14 cellular contexts compared by ENCODE assay signal in the genomic region with DNA sequence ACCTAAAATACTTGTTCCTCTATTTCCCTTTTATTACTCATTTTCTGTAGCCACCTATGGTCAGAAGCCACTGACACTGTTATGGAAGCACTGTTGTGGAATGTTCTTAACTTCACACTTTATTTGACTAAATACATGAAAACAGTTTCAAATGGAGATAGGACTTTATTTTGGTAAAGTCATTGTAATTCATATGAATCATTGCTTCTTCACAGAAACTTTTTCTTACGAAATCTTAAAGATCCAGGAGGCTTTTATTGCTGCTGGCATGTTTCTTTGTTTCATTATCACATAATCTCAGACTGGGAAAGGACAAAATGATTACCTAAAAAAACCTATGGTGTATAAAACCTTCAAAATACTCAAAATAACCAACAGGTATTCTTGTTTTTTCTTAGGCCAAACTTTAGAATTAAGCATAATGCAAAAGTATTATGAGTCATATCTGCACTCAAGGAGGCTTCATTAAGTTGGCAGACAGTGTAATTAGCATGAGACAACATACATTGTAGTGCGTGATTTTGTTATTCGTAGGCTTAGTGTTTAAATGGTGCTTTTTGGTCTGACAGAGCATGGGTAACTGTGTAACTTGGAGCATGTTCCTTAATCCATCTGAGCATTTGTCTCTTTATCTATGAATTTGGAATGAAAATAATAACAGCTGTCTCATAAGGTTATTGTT. TPM values are rescaled to one million over a fixed set of nuclear protein-coding genes. Genes with fewer than 3 reads are reported as not detected.
DNase-seq lines count a peak whose midpoint lies in the region; ATAC-seq and TF ChIP-seq lines count a peak whose summit lies in the region.
"Had no signal": no experiment of that assay in that cellular context is flagged by ENCODE, and none has a peak within 500 bp of the region (broad histone marks: within the 10 kb centered on the region; RNA-seq: fewer than 3 reads in every experiment).

No MANE protein-coding gene starts in this region.

- TF ChIP-seq CTCF in cardiac muscle cell (IDR thresholded peaks at IDR 0.05; ENCODE audit: low read depth, low read length) (no peak), right atrium auricular region (IDR thresholded peaks at IDR 0.05) (no peak), mammary epithelial cell (conservative IDR thresholded peaks at IDR 0.05 in 1 of 2, IDR thresholded peaks at IDR 0.05 in 1 of 2; ENCODE audit: extremely low read depth in 1 of 2, insufficient read depth in 1 of 2, low read depth in 1 of 2, low read length in 2 of 2) (no peak), lower lobe of right lung (IDR thresholded peaks at IDR 0.05) (no peak), upper lobe of right lung (IDR thresholded peaks at IDR 0.05) (no peak), type B pancreatic cell (conservative IDR thresholded peaks at IDR 0.05) (no peak)

- H2AFZ ChIP-seq in mammary epithelial cell (ENCODE audit: low read depth, low read length), result no peak overlapping the region

- POLR2A ChIA-PET in naive thymus-derived CD8-positive, alpha-beta T cell (lab: Charles Lee), result no interaction called here

- H3K4me1 ChIP-seq in cardiac muscle cell (ENCODE audit: low read depth) (peaks cover 24% of the 10 kb centered on the region), right atrium auricular region (peaks cover 0 to 13% of the 10 kb centered on the region in 2 donors), mammary epithelial cell (ENCODE audit: insufficient read depth, low read length) (peaks cover 35% of the 10 kb centered on the region), lower lobe of right lung (peaks cover 21% of the 10 kb centered on the region), upper lobe of right lung (no peaks in the 10 kb centered on the region)
- H3K4me1 ChIP-seq: right lobe of liver had no signal

- no peak overlapping the region for H3K27ac Mint-ChIP-seq in type B pancreatic cell
- H3K27ac Mint-ChIP-seq in naive thymus-derived CD8-positive, alpha-beta T cell, result no peak overlapping the region
- H3K27ac Mint-ChIP-seq: activated naive CD8-positive, alpha-beta T cell treated with anti-CD3 and anti-CD28 coated beads for 36 hours; T-helper 2 cell treated with Interferon-gamma antibody and Interleukin-4, amounts not matched to agents 5 μg/mL and 100 μg/mL, for 36 hours had no signal

- WGBS in mammary epithelial cell (ENCODE audit: low coverage, missing lambda C conversion rate), result 38% methylated on average over 3 of the region's 3 CpGs

- H3K36me3 Mint-ChIP-seq in type B pancreatic cell, result no peaks in the 10 kb centered on the region
- peaks cover 0 to 6% (median 0%) of the 10 kb centered on the region in 3 donors for H3K36me3 Mint-ChIP-seq in naive thymus-derived CD8-positive, alpha-beta T cell
- H3K36me3 Mint-ChIP-seq: activated naive CD8-positive, alpha-beta T cell treated with anti-CD3 and anti-CD28 coated beads for 36 hours had no signal

- ATAC-seq in lower lobe of right lung (no peak), upper lobe of right lung (no peak)
- ATAC-seq in naive thymus-derived CD8-positive, alpha-beta T cell, result no peak
- ATAC-seq: right lobe of liver had no signal

- H3K27me3 Mint-ChIP-seq in type B pancreatic cell, result no peaks in the 10 kb centered on the region
- no peaks in the 10 kb centered on the region for H3K27me3 Mint-ChIP-seq in naive thymus-derived CD8-positive, alpha-beta T cell
- H3K27me3 Mint-ChIP-seq: activated naive CD8-positive, alpha-beta T cell treated with anti-CD3 and anti-CD28 coated beads for 36 hours had no signal

- no peaks in the 10 kb centered on the region for H4K20me1 ChIP-seq in mammary epithelial cell (ENCODE audit: insufficient read depth, low read length)

- peaks cover 8% of the 10 kb centered on the region for H3K79me2 ChIP-seq in mammary epithelial cell (ENCODE audit: insufficient read depth, low read length)

- DNase-seq in cardiac muscle cell (ENCODE audit: low read depth in 1 of 2, low spot score in 1 of 2) (peak in 1 of 2 donors; percentile 33), right atrium auricular region (ENCODE audit: low spot score) (no peak), mammary epithelial cell (peak; percentile 37), lower lobe of right lung (no peak), upper lobe of right lung (no peak), NCI-H345 (lab: John Stamatoyannopoulos, UW) (no peak), type B pancreatic cell (ENCODE audit: extremely low spot score, unreplicated experiment) (no peak)
- DNase-seq in naive thymus-derived CD8-positive, alpha-beta T cell, result no peak
- DNase-seq: ACHN; activated naive CD8-positive, alpha-beta T cell treated with anti-CD3 and anti-CD28 coated beads for 36 hours; hippocampal formation; right lobe of liver; upper lobe of left lung had no signal

- H3K36me3 ChIP-seq in cardiac muscle cell (no peaks in the 10 kb centered on the region), right atrium auricular region (no peaks in the 10 kb centered on the region), mammary epithelial cell (ENCODE audit: insufficient read depth, low read length) (no peaks in the 10 kb centered on the region), lower lobe of right lung (no peaks in the 10 kb centered on the region), upper lobe of right lung (no peaks in the 10 kb centered on the region)
- H3K36me3 ChIP-seq: right lobe of liver, upper lobe of left lung had no signal

- dilution Hi-C loops in mammary epithelial cell (cut with HindIII; ENCODE audit: low sequenced_read_pairs), result no loop called here

- H3K9ac ChIP-seq in mammary epithelial cell (ENCODE audit: insufficient read depth, low read length), result peak overlapping the region; percentile 18

- H3K9me3 ChIP-seq in cardiac muscle cell (ENCODE audit: low read depth) (no peaks in the 10 kb centered on the region), right atrium auricular region (no peaks in the 10 kb centered on the region), mammary epithelial cell (replicated peaks; ENCODE audit: insufficient read depth, low read length) (no peaks in the 10 kb centered on the region), lower lobe of right lung (no peaks in the 10 kb centered on the region), upper lobe of right lung (no peaks in the 10 kb centered on the region)
- H3K9me3 ChIP-seq: right lobe of liver, upper lobe of left lung had no signal

- in situ Hi-C loops in mammary epithelial cell (cut with MboI; ENCODE audit: low sequenced_read_pairs in 2 of 2), result loop anchor here in 1 of 2 donors (25.0 kb wide), 1 partner anchor 473 kb away; no protein-coding TSS in a partner anchor

- H3K9me3 Mint-ChIP-seq in type B pancreatic cell, result no peaks in the 10 kb centered on the region
- H3K9me3 Mint-ChIP-seq in naive thymus-derived CD8-positive, alpha-beta T cell, result no peaks in the 10 kb centered on the region
- H3K9me3 Mint-ChIP-seq: activated naive CD8-positive, alpha-beta T cell treated with anti-CD3 and anti-CD28 coated beads for 36 hours; T-helper 2 cell treated with Interferon-gamma antibody and Interleukin-4, amounts not matched to agents 5 μg/mL and 100 μg/mL, for 36 hours had no signal

- H3K27me3 ChIP-seq in cardiac muscle cell (no peaks in the 10 kb centered on the region), right atrium auricular region (no peaks in the 10 kb centered on the region), mammary epithelial cell (ENCODE audit: insufficient read depth, low read length) (no peaks in the 10 kb centered on the region), lower lobe of right lung (ENCODE audit: low read depth) (no peaks in the 10 kb centered on the region), upper lobe of right lung (no peaks in the 10 kb centered on the region)
- H3K27me3 ChIP-seq: right lobe of liver, upper lobe of left lung had no signal

- H3K27ac ChIP-seq in cardiac muscle cell, result peak overlapping the region; percentile 99
- no peak overlapping the region for H3K27ac ChIP-seq in right atrium auricular region
- peak overlapping the region; percentile 92 for H3K27ac ChIP-seq in mammary epithelial cell (ENCODE audit: insufficient read depth, low read depth, low read length)
- peak overlapping the region; percentile 6 for H3K27ac ChIP-seq in lower lobe of right lung
- H3K27ac ChIP-seq in upper lobe of right lung, result peak overlapping the region; percentile 6
- H3K27ac ChIP-seq: right lobe of liver had no signal

- BruUV-seq in mammary epithelial cell (replicated peaks; lab: Mats Ljungman, UMichigan), result TSS peak; percentile 30

- H3K4me3 Mint-ChIP-seq in type B pancreatic cell, result no peak overlapping the region
- H3K4me3 Mint-ChIP-seq in naive thymus-derived CD8-positive, alpha-beta T cell, result no peak overlapping the region
- H3K4me3 Mint-ChIP-seq: activated naive CD8-positive, alpha-beta T cell treated with anti-CD3 and anti-CD28 coated beads for 36 hours; T-helper 2 cell treated with Interferon-gamma antibody and Interleukin-4, amounts not matched to agents 5 μg/mL and 100 μg/mL, for 36 hours had no signal

- H3K4me3 ChIP-seq in cardiac muscle cell (no peak overlapping the region), right atrium auricular region (no peak overlapping the region), mammary epithelial cell (replicated peaks in 1 of 3; ENCODE audit: insufficient read depth in 1 of 3, low read depth in 2 of 3, low read length in 3 of 3) (no peak overlapping the region), lower lobe of right lung (no peak overlapping the region), upper lobe of right lung (no peak overlapping the region)
- H3K4me3 ChIP-seq: right lobe of liver, upper lobe of left lung had no signal

- intact Hi-C loops in mammary epithelial cell (cut with micrococcal nuclease), result loop anchor here (5.0 kb wide), 1 partner anchor 58 kb away; a partner anchor contains a TSS
- intact Hi-C loops in lower lobe of right lung (cut with DNase I), result no loop called here
- intact Hi-C loops in upper lobe of right lung (cut with DNase I), result no loop called here

- H3K4me1 Mint-ChIP-seq in type B pancreatic cell (ENCODE audit: unreplicated experiment), result no peaks in the 10 kb centered on the region
- H3K4me1 Mint-ChIP-seq in naive thymus-derived CD8-positive, alpha-beta T cell, result peaks cover 10 to 48% (median 42%) of the 10 kb centered on the region in 4 donors

- peak overlapping the region; percentile 59 for H3K4me2 ChIP-seq in mammary epithelial cell (ENCODE audit: insufficient read depth, low read depth, low read length)

- CTCF ChIA-PET in mammary epithelial cell (lab: Charles Lee; ENCODE audit: low non-redundant PET), result interaction anchor here (0.6 kb wide), 1 partner anchor 57 kb away, joined by 3 read pairs; no protein-coding TSS in a partner anchor

RNA-seq across cellular contexts. Expression of a gene that starts 58.0 kb away (rescaled TPM):
- total RNA-seq in cardiac muscle cell (98.1 and 120 TPM in 2 replicates), right atrium auricular region (10 to 100 TPM; 57.5 to 62.0 TPM), mammary epithelial cell (100 to 1,000 TPM in 1 of 2 donors, 10 to 100 TPM in 1; 66.5 to 107 TPM), lower lobe of right lung (192 TPM), upper lobe of right lung (144 TPM), type B pancreatic cell (ENCODE audit: low replicate concordance) (52.4 and 73.2 TPM in 2 replicates)
- polyA plus RNA-seq in cardiac muscle cell (181 and 222 TPM in 2 replicates), mammary epithelial cell (70.1 TPM)
- 83.3 TPM for polyA minus RNA-seq in mammary epithelial cell
- total RNA-seq in naive thymus-derived CD8-positive, alpha-beta T cell, result 10 to 100 TPM; 68.8 to 76.7 TPM
- polyA plus RNA-seq in naive thymus-derived CD8-positive, alpha-beta T cell, result 100 to 1,000 TPM; 155 to 206 (median 162) TPM

RNA-seq across cellular contexts. Expression of a gene that starts 58.1 kb away (rescaled TPM):
- 3.2 and 7.8 TPM in 2 replicates for total RNA-seq in cardiac muscle cell
- 20.7 and 30.5 TPM in 2 replicates for polyA plus RNA-seq in cardiac muscle cell
- 1 to 10 TPM; 1.2 to 3.6 TPM for total RNA-seq in right atrium auricular region
- 1 to 10 TPM; 1.2 to 2.7 TPM for total RNA-seq in mammary epithelial cell
- 3.7 TPM for polyA plus RNA-seq in mammary epithelial cell
- not detected for polyA minus RNA-seq in mammary epithelial cell
- total RNA-seq in lower lobe of right lung, result 2.9 TPM
- total RNA-seq in upper lobe of right lung, result 1.8 TPM
- 2.7 and 6.4 TPM in 2 replicates for total RNA-seq in type B pancreatic cell (ENCODE audit: low replicate concordance)
- 1 to 10 TPM; 2.4 to 3.2 TPM for total RNA-seq in naive thymus-derived CD8-positive, alpha-beta T cell
- 1 to 10 TPM; 3.6 to 7.4 (median 6.8) TPM for polyA plus RNA-seq in naive thymus-derived CD8-positive, alpha-beta T cell

Comparison
In these comparisons a context has a peak if more than half of its experiments do, and no peak if none do; other contexts are left out.
1. H3K27ac ChIP-seq: peak in cardiac muscle cell (single experiment), mammary epithelial cell (single experiment), lower lobe of right lung (single experiment) and upper lobe of right lung (single experiment); none in right atrium auricular region (0 of 2).